ENCODE assay signal across 27 cellular contexts in genomic region chr16:69931631-69932030, GRCh38. TPM values are rescaled to one million over a fixed set of nuclear protein-coding genes. Genes with fewer than 3 reads are reported as not detected.
A peak's percentile ranks its signal among the peaks of the same experiment; 100 is the strongest.
DNase-seq lines count a peak whose midpoint lies in the region; ATAC-seq and TF ChIP-seq lines count a peak whose summit lies in the region.
"Had no signal": no experiment of that assay in that cellular context is flagged by ENCODE, and none has a peak within 500 bp of the region (broad histone marks: within the 10 kb centered on the region; RNA-seq: fewer than 3 reads in every experiment).

No MANE protein-coding gene starts in this region.

- H3K4me3 ChIP-seq in coronary artery (no peak overlapping the region), neuronal stem cell (ENCODE audit: low read length in 2 of 2) (no peak overlapping the region), foreskin fibroblast (ENCODE audit: low read depth in 1 of 2, low read length in 2 of 2) (no peak overlapping the region)

- H3K27ac ChIP-seq in coronary artery (peak overlapping the region; percentile 47 to 79), neuronal stem cell (replicated peaks; ENCODE audit: low read length) (no peak overlapping the region)
- H3K27ac ChIP-seq: 22Rv1, C4-2B, HL-60, RWPE1 had no signal

- CTCF ChIA-PET in activated naive CD4-positive, alpha-beta T cell treated with anti-CD3 and anti-CD28 coated beads, Interleukin-2, amount 10 ng/mL, durations not matched to agents 7 days and 5 days (lab: Charles Lee) = interaction anchor here (2.3 kb wide), 1 partner anchor 10 kb away, joined by 11 read pairs; no protein-coding TSS in a partner anchor

- H2BK15ac ChIP-seq in neuronal stem cell (ENCODE audit: low read length) = no peak overlapping the region

- H2AFZ ChIP-seq in neuronal stem cell (ENCODE audit: low read length) = no peak overlapping the region

- no peak overlapping the region for H2BK120ac ChIP-seq in neuronal stem cell (ENCODE audit: low read depth, low read length)

- ATAC-seq in Right ventricle myocardium inferior = no peak
- no peak for ATAC-seq in Right ventricle myocardium superior (ENCODE audit: poor library complexity)
- ATAC-seq in sciatic nerve = no peak
- ATAC-seq: CD8-positive, alpha-beta T cell; Panc1 had no signal

- H3K4me2 ChIP-seq in neuronal stem cell (ENCODE audit: insufficient read depth, low read length, poor library complexity, severe bottlenecking) = no peak overlapping the region

- WGBS in neuronal stem cell (ENCODE audit: extremely low coverage in 2 of 2, insufficient read length in 2 of 2, insufficient replicate concordance in 1 of 2), 2 donors = no CpG with 5 or more reads among the region's 13 CpGs

- peaks cover 13 to 57% of the 10 kb centered on the region in 2 donors for H3K36me3 ChIP-seq in neuronal stem cell (replicated peaks in 1 of 2; ENCODE audit: control insufficient read depth in 2 of 2, insufficient read depth in 2 of 2, low read length in 2 of 2)

- intact Hi-C loops in Right ventricle myocardium inferior (cut with DNase I) (no loop called here), Right ventricle myocardium superior (cut with DNase I) (no loop called here), sciatic nerve (cut with DNase I) (loop anchor here (2.0 kb wide), 1 partner anchor 135 kb away; no protein-coding TSS in a partner anchor)

- H3K27ac Mint-ChIP-seq in activated naive CD4-positive, alpha-beta T cell treated with anti-CD3 and anti-CD28 coated beads, Interleukin-2, amount 10 ng/mL, durations not matched to agents 7 days and 5 days = no peak overlapping the region
- H3K27ac Mint-ChIP-seq: B cell; CD8-positive, alpha-beta T cell had no signal

- no peaks in the 10 kb centered on the region for H3K79me1 ChIP-seq in neuronal stem cell (ENCODE audit: low read depth, low read length)

- no peaks in the 10 kb centered on the region for H3K9me3 ChIP-seq in neuronal stem cell (replicated peaks in 1 of 2; ENCODE audit: control insufficient read depth in 2 of 2, insufficient read depth in 1 of 2, low read depth in 1 of 2, low read length in 2 of 2)
- H3K9me3 ChIP-seq: Caco-2 had no signal

- H3K27me3 ChIP-seq in neuronal stem cell (ENCODE audit: control insufficient read depth in 3 of 3, insufficient read depth in 3 of 3, low read depth in 1 of 3, low read length in 3 of 3) = no peaks in the 10 kb centered on the region

- TF ChIP-seq CTCF in coronary artery (IDR thresholded peaks at IDR 0.05) (no peak), foreskin fibroblast (IDR thresholded peaks at IDR 0.05; ENCODE audit: low read depth, low read length) (no peak)

- no peaks in the 10 kb centered on the region for H3K27me3 Mint-ChIP-seq in activated naive CD4-positive, alpha-beta T cell treated with anti-CD3 and anti-CD28 coated beads, Interleukin-2, amount 10 ng/mL, durations not matched to agents 7 days and 5 days
- H3K27me3 Mint-ChIP-seq: B cell had no signal

- H3K14ac ChIP-seq in neuronal stem cell (ENCODE audit: low read length) = no peak overlapping the region

- H2BK5ac ChIP-seq in neuronal stem cell (ENCODE audit: low read length) = no peak overlapping the region

- no peaks in the 10 kb centered on the region for H3K4me1 Mint-ChIP-seq in activated naive CD4-positive, alpha-beta T cell treated with anti-CD3 and anti-CD28 coated beads, Interleukin-2, amount 10 ng/mL, durations not matched to agents 7 days and 5 days
- H3K4me1 Mint-ChIP-seq: B cell had no signal

- no peak overlapping the region for H2BK12ac ChIP-seq in neuronal stem cell (ENCODE audit: low read length)

- peaks cover 0 to 3% of the 10 kb centered on the region in 2 donors for H3K4me1 ChIP-seq in neuronal stem cell (ENCODE audit: control insufficient read depth in 2 of 2, insufficient read depth in 1 of 2, low read depth in 1 of 2, low read length in 2 of 2)
- H3K4me1 ChIP-seq: Caco-2 had no signal

- peaks cover 30% of the 10 kb centered on the region for H3K36me3 Mint-ChIP-seq in activated naive CD4-positive, alpha-beta T cell treated with anti-CD3 and anti-CD28 coated beads, Interleukin-2, amount 10 ng/mL, durations not matched to agents 7 days and 5 days

- DNase-seq in Right ventricle myocardium inferior (ENCODE audit: missing footprints) (peak; percentile 66), Right ventricle myocardium superior (no peak), coronary artery (ENCODE audit: low spot score) (no peak), sciatic nerve (ENCODE audit: low spot score) (peak; percentile 54), neuronal stem cell (ENCODE audit: low spot score) (no peak), foreskin fibroblast (no peak)
- no peak for DNase-seq in NK-92 treated with Interleukin-12 subunit alpha and Interleukin-12 subunit beta, amount 100 ng/mL, for 24 hours (lab: John Stamatoyannopoulos, UW)
- no peak for DNase-seq in activated naive CD4-positive, alpha-beta T cell treated with anti-CD3 and anti-CD28 coated beads, Interleukin-2, amount 10 ng/mL, durations not matched to agents 7 days and 5 days
- DNase-seq: Caco-2; CD8-positive, alpha-beta T cell; DMS79; EL; GF-D8; NCI-H1092; NCI-H1417 treated with DMSO at 0.1 percent for 48 hours; NCI-H1694 treated with DMSO at 0.1 percent for 48 hours; NCI-H2081; NCI-H2227 treated with DMSO at 0.1 percent for 48 hours; NCI-H526 treated with DMSO at 0.1 percent for 48 hours; SIG-M5 had no signal

- H3K18ac ChIP-seq in neuronal stem cell (ENCODE audit: low read length) = no peak overlapping the region

- no peak overlapping the region for H4K8ac ChIP-seq in neuronal stem cell (ENCODE audit: low read depth, low read length)

- H3K9ac ChIP-seq in neuronal stem cell (ENCODE audit: low read depth, low read length, poor library complexity) = no peak overlapping the region

- no peak overlapping the region for H4K91ac ChIP-seq in neuronal stem cell (ENCODE audit: low read depth, low read length, poor library complexity)

- no peak overlapping the region for H3K23ac ChIP-seq in neuronal stem cell (ENCODE audit: low read depth, low read length, poor library complexity)

- no peaks in the 10 kb centered on the region for H3K9me3 Mint-ChIP-seq in activated naive CD4-positive, alpha-beta T cell treated with anti-CD3 and anti-CD28 coated beads, Interleukin-2, amount 10 ng/mL, durations not matched to agents 7 days and 5 days
- H3K9me3 Mint-ChIP-seq: CD8-positive, alpha-beta T cell had no signal

- no peak overlapping the region for H3K4me3 Mint-ChIP-seq in activated naive CD4-positive, alpha-beta T cell treated with anti-CD3 and anti-CD28 coated beads, Interleukin-2, amount 10 ng/mL, durations not matched to agents 7 days and 5 days
- H3K4me3 Mint-ChIP-seq: B cell; CD8-positive, alpha-beta T cell had no signal

- no peak overlapping the region for H3K4ac ChIP-seq in neuronal stem cell (ENCODE audit: low read length)

- H2AK5ac ChIP-seq in neuronal stem cell (ENCODE audit: low read depth, low read length) = no peak overlapping the region

RNA-seq across cellular contexts. Expression of gene CLEC18A, which starts 19.5 kb away (rescaled TPM):
- total RNA-seq in Right ventricle myocardium inferior = 0.35 TPM
- total RNA-seq in Right ventricle myocardium superior = 0.24 TPM
- 1.2 TPM for total RNA-seq in sciatic nerve
- 8.0 TPM for polyA plus RNA-seq in neuronal stem cell (2013, experiment 1 of 2)
- polyA plus RNA-seq in neuronal stem cell (2013, experiment 2 of 2) = 7.0 TPM
- total RNA-seq: NCI-H460 had no signal

Comparison
In these comparisons a context has a peak if more than half of its experiments do, and no peak if none do; other contexts are left out.
1. DNase-seq: peak in Right ventricle myocardium inferior (single experiment) and sciatic nerve (single experiment); none in Right ventricle myocardium superior (single experiment), coronary artery (single experiment), NK-92 treated with Interleukin-12 subunit alpha and Interleukin-12 subunit beta, amount 100 ng/mL, for 24 hours (single experiment), activated naive CD4-positive, alpha-beta T cell treated with anti-CD3 and anti-CD28 coated beads, Interleukin-2, amount 10 ng/mL, durations not matched to agents 7 days and 5 days (single experiment), neuronal stem cell (single experiment) and foreskin fibroblast (0 of 2).